In the genomic region with DNA sequence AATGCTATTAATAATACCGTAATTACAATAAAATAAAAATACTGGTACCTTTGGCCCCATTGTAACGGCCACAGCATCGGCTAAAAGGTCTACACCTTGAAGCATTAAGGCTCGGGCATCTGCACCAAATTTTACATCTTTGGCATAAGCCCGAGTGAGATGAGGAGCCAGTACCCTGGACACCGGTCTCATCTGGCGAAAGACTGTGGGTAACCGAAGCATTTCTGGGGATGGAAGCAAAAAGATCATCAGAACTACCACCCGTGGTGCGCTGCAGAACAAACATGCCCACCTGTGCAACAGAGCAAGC, we compare ENCODE assay signal across 8 cellular contexts. TPM values are rescaled to one million over a fixed set of nuclear protein-coding genes. Genes with fewer than 3 reads are reported as not detected.
DNase-seq lines count a peak whose midpoint lies in the region; ATAC-seq and TF ChIP-seq lines count a peak whose summit lies in the region.

No MANE protein-coding gene starts in this region.

- peaks cover 42% of the 10 kb centered on the region for H3K4me1 Mint-ChIP-seq in activated T-cell treated with anti-CD3 and anti-CD28 coated beads, Interleukin-2, amount 50 U/mL, for 4 hours (ENCODE audit: low read depth)

- peaks cover 32 to 34% of the 10 kb centered on the region in 2 donors for H3K36me3 ChIP-seq in thyroid gland

- H3K27ac ChIP-seq in thyroid gland = peak overlapping the region in 2 of 3 donors; percentile 100

- no peaks in the 10 kb centered on the region for H3K9me3 ChIP-seq in thyroid gland

- no peak for ATAC-seq in activated T-cell treated with anti-CD3 and anti-CD28 coated beads, Interleukin-2, amount 50 U/mL, for 4 hours
- no peak for ATAC-seq in HG02981 (IDR thresholded peaks at IDR 0.05; ENCODE audit: unreplicated experiment)
- ATAC-seq in GM18517 (IDR thresholded peaks at IDR 0.05; ENCODE audit: unreplicated experiment) = no peak
- ATAC-seq in GM19397 (IDR thresholded peaks at IDR 0.05; ENCODE audit: unreplicated experiment) = no peak

- TF ChIP-seq POLR2A in lower leg skin (IDR thresholded peaks at IDR 0.05) (no peak), thyroid gland (IDR thresholded peaks at IDR 0.05) (no peak)

- in situ Hi-C loops in astrocyte of the cerebellum (cut with HindIII; ENCODE audit: low sequenced_read_pairs) = no loop called here

- WGBS in lower leg skin, 2 donors = 2 to 3% methylated on average over 10 of the region's 10 CpGs
- WGBS in thyroid gland, 2 donors = 5 to 12% methylated on average over 10 of the region's 10 CpGs

- DNase-seq in activated T-cell treated with anti-CD3 and anti-CD28 coated beads, Interleukin-2, amount 50 U/mL, for 4 hours = no peak
- DNase-seq in activated T-cell treated with anti-CD3 and anti-CD28 coated beads, Interleukin-2, amount 50 U/mL, for 48 hours = no peak
- DNase-seq in astrocyte of the cerebellum (ENCODE audit: low read depth) = no peak
- DNase-seq in lower leg skin (ENCODE audit: low spot score in 2 of 2) = no peak
- no peak for DNase-seq in thyroid gland

- H3K9me3 Mint-ChIP-seq in activated T-cell treated with anti-CD3 and anti-CD28 coated beads, Interleukin-2, amount 50 U/mL, for 4 hours = no peaks in the 10 kb centered on the region

- H3K4me1 ChIP-seq in thyroid gland = peaks cover 13 to 30% of the 10 kb centered on the region in 2 donors

- H3K4me3 ChIP-seq in astrocyte of the cerebellum (ENCODE audit: low read depth, low read length) = peak overlapping the region; percentile 81
- H3K4me3 ChIP-seq in lower leg skin (ENCODE audit: low read depth, poor library complexity, severe bottlenecking) = peak overlapping the region; percentile 81
- H3K4me3 ChIP-seq in thyroid gland (replicated peaks in 1 of 3) = peak overlapping the region; percentile 0 to 94 (median 84)

- H3K27me3 Mint-ChIP-seq in activated T-cell treated with anti-CD3 and anti-CD28 coated beads, Interleukin-2, amount 50 U/mL, for 4 hours (ENCODE audit: low read depth) = no peaks in the 10 kb centered on the region

- TF ChIP-seq CTCF in astrocyte of the cerebellum (IDR thresholded peaks at IDR 0.05; ENCODE audit: low read depth, low read length, missing control alignments) = no peak
- TF ChIP-seq CTCF in lower leg skin (IDR thresholded peaks at IDR 0.05) = no peak
- TF ChIP-seq CTCF in thyroid gland (IDR thresholded peaks at IDR 0.05) = no peak

- H3K36me3 Mint-ChIP-seq in activated T-cell treated with anti-CD3 and anti-CD28 coated beads, Interleukin-2, amount 50 U/mL, for 4 hours (ENCODE audit: insufficient read depth) = peaks cover 60% of the 10 kb centered on the region

- intact Hi-C loops in lower leg skin (cut with DNase I; ENCODE audit: low total_unique reads) = loop anchor here (10.0 kb wide), 1 partner anchor 206 kb away; a partner anchor contains a TSS
- intact Hi-C loops in thyroid gland (cut with DNase I) = no loop called here

- no peaks in the 10 kb centered on the region for H3K27me3 ChIP-seq in thyroid gland

- peak overlapping the region; percentile 89 for H3K4me3 Mint-ChIP-seq in activated T-cell treated with anti-CD3 and anti-CD28 coated beads, Interleukin-2, amount 50 U/mL, for 4 hours

RNA-seq across cellular contexts. Expression of a gene that starts 1.1 kb away (rescaled TPM):
- total RNA-seq in activated T-cell treated with anti-CD3 and anti-CD28 coated beads, Interleukin-2, amount 50 U/mL, for 4 hours = 1,000 to 10,000 TPM; 1,165 to 1,393 (median 1,366) TPM
- total RNA-seq in lower leg skin = 100 to 1,000 TPM in 1 of 4 donors, 10 to 100 TPM in 3; 74.7 to 104 (median 88.9) TPM
- 100 to 1,000 TPM; 125 to 157 (median 151) TPM for total RNA-seq in thyroid gland

RNA-seq across cellular contexts. Expression of a gene that starts 1.6 kb away (rescaled TPM):
- 100 to 1,000 TPM; 452 to 521 (median 492) TPM for total RNA-seq in activated T-cell treated with anti-CD3 and anti-CD28 coated beads, Interleukin-2, amount 50 U/mL, for 4 hours
- total RNA-seq in lower leg skin (10 to 100 TPM; 39.3 to 70.3 (median 50.7) TPM), thyroid gland (100 to 1,000 TPM in 1 of 4 donors, 10 to 100 TPM in 3; 32.8 to 136 (median 79.8) TPM)

RNA-seq across cellular contexts. Expression of a gene that starts 17.3 kb away (rescaled TPM):
- 10 to 100 TPM; 23.5 to 28.1 (median 23.8) TPM for total RNA-seq in activated T-cell treated with anti-CD3 and anti-CD28 coated beads, Interleukin-2, amount 50 U/mL, for 4 hours
- total RNA-seq in lower leg skin (10 to 100 TPM; 22.6 to 31.2 (median 25.0) TPM), thyroid gland (10 to 100 TPM; 24.7 to 36.1 (median 28.6) TPM)

RNA-seq across cellular contexts. Expression of a gene that starts 45.2 kb away (rescaled TPM):
- 10 to 100 TPM; 32.3 to 34.6 (median 32.7) TPM for total RNA-seq in activated T-cell treated with anti-CD3 and anti-CD28 coated beads, Interleukin-2, amount 50 U/mL, for 4 hours
- total RNA-seq in lower leg skin = 10 to 100 TPM; 21.5 to 28.1 (median 27.1) TPM
- 10 to 100 TPM; 27.2 to 38.8 (median 30.0) TPM for total RNA-seq in thyroid gland

Comparison
In these comparisons a context has a peak if more than half of its experiments do, and no peak if none do; other contexts are left out.
1. RNA of a gene that starts 1.1 kb away (total RNA-seq): 1,165 to 1,393 TPM in activated T-cell treated with anti-CD3 and anti-CD28 coated beads, Interleukin-2, amount 50 U/mL, for 4 hours; 125 to 157 TPM in thyroid gland and 74.7 to 104 TPM in lower leg skin; every median in the first group is over 4 times any median in the second.
2. Peak in every context shown above with its lines, with median percentiles within 50 percentile points of each other: H3K4me3 ChIP-seq.